1 cellular context compared by ENCODE assay signal in genomic region chr10:44992732-44993225, GRCh38.
TF ChIP-seq lines count a peak whose summit lies in the region.

No MANE protein-coding gene starts in this region.

TF ChIP-seq in HepG2, 621 proteins besides CTCF, POLR2A, EP300 and RAD21:
- TF ChIP-seq ZBTB38 (CRISPR knock-in tag; IDR thresholded peaks at IDR 0.05) (peak; percentile 66; the same call in 1 of the 2 replicates), RBM22 (optimal IDR thresholded peaks at IDR 0.05; ENCODE audit: low read length) (peak; percentile 27), NBN (conservative IDR thresholded peaks at IDR 0.05) (no peak), RBFOX2 (IDR thresholded peaks at IDR 0.05; ENCODE audit: low read depth, low read length) (0 out of 2 replicates have a peak, but pooled peaks have one; percentile 0), ZNF558 (CRISPR knock-in tag; IDR thresholded peaks at IDR 0.05; ENCODE audit: borderline replicate concordance) (no peak), ZBTB1 (CRISPR knock-in tag; IDR thresholded peaks at IDR 0.05; ENCODE audit: borderline replicate concordance) (no peak), ZNF570 (CRISPR knock-in tag; IDR thresholded peaks at IDR 0.05; ENCODE audit: borderline replicate concordance) (no peak), ZNF383 (CRISPR knock-in tag; IDR thresholded peaks at IDR 0.05; ENCODE audit: borderline replicate concordance) (no peak), ZNF776 (CRISPR knock-in tag; IDR thresholded peaks at IDR 0.05) (no peak)
